ENCODE assay signal across 27 cellular contexts in the genomic region with DNA sequence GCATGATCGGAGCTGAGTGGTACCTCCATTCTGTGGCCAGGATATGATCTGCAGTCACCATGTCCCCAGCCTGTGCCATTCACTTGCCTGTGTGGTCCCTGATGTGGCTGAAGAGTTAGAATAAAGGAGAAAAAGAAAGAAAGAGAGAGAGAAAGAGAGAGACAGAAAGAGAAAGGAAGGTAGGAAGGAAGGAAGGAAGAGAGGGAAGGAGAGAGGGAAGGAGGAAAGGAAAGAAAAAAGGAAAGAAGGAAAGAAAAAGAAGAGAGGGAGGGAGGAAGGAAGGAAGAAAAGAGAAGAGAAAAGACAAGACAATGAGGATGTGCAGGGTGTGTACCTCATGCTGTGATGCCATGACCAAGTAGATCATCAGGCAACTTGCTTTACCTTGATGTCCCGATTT. TPM values are rescaled to one million over a fixed set of nuclear protein-coding genes. Genes with fewer than 3 reads are reported as not detected.
A peak's percentile ranks its signal among the peaks of the same experiment; 100 is the strongest.
DNase-seq lines count a peak whose midpoint lies in the region; ATAC-seq lines count a peak whose summit lies in the region.
"Had no signal": no experiment of that assay in that cellular context is flagged by ENCODE, and none has a peak within 500 bp of the region (broad histone marks: within the 10 kb centered on the region; RNA-seq: fewer than 3 reads in every experiment).

No MANE protein-coding gene starts in this region.

- DNase-seq in T-helper 2 cell treated with Interferon-gamma antibody and Interleukin-4, amounts not matched to agents 5 μg/mL and 100 μg/mL, for 36 hours (ENCODE audit: low spot score): no peak
- no peak for DNase-seq in T-helper 2 cell
- no peak for DNase-seq in CD8-positive, alpha-beta memory T cell
- no peak for DNase-seq in central memory CD8-positive, alpha-beta T cell (ENCODE audit: low spot score in 2 of 2)
- DNase-seq in natural killer cell treated with Interleukin-12 subunit alpha and Interleukin-12 subunit beta and Interleukin-15 and Interleukin-18, amount 100 ng/mL, for 72 hours (ENCODE audit: low spot score): no peak
- no peak for DNase-seq in NAMALWA (ENCODE audit: low spot score)
- DNase-seq in activated effector memory CD4-positive, alpha-beta T cell treated with Interleukin-2 at 50 U/mL for 16 hours: no peak
- no peak for DNase-seq in HUDEP-2 (lab: John Stamatoyannopoulos, UW; ENCODE audit: unreplicated experiment in 76 of 76)
- DNase-seq: 8988T, ACHN, BE2C, DMS153, DND-41, IMR-90, MM.1S, NCI-H1048, NCI-H1694 treated with DMSO at 0.1 percent for 48 hours, NCI-H2081, NCI-H2227 treated with DMSO at 0.1 percent for 48 hours, NCI-H526 treated with DMSO at 0.1 percent for 48 hours, SHP77 had no signal

- POLR2A ChIA-PET in CD8-positive, alpha-beta memory T cell (lab: Charles Lee): no interaction called here

- no peaks in the 10 kb centered on the region for H3K9me3 ChIP-seq in CD8-positive, alpha-beta memory T cell (ENCODE audit: low read length)
- H3K9me3 ChIP-seq: BE2C, HAP-1 had no signal

- H3K36me3 ChIP-seq in CD8-positive, alpha-beta memory T cell (ENCODE audit: insufficient read depth, low read length): peaks cover 4% of the 10 kb centered on the region
- H3K36me3 ChIP-seq: BE2C, HAP-1 had no signal

- H3K27me3 Mint-ChIP-seq in T-helper 2 cell treated with Interferon-gamma antibody and Interleukin-4, amounts not matched to agents 5 μg/mL and 100 μg/mL, for 36 hours (ENCODE audit: low read depth): peaks cover 18% of the 10 kb centered on the region
- H3K27me3 Mint-ChIP-seq in CD8-positive, alpha-beta memory T cell: peaks cover 0 to 3% of the 10 kb centered on the region in 2 donors
- no peaks in the 10 kb centered on the region for H3K27me3 Mint-ChIP-seq in central memory CD8-positive, alpha-beta T cell
- H3K27me3 Mint-ChIP-seq in natural killer cell treated with Interleukin-12 subunit alpha and Interleukin-12 subunit beta and Interleukin-15 and Interleukin-18, amount 100 ng/mL, for 72 hours: no peaks in the 10 kb centered on the region

- no peaks in the 10 kb centered on the region for H3K9me3 Mint-ChIP-seq in T-helper 2 cell treated with Interferon-gamma antibody and Interleukin-4, amounts not matched to agents 5 μg/mL and 100 μg/mL, for 36 hours
- H3K9me3 Mint-ChIP-seq in CD8-positive, alpha-beta memory T cell: no peaks in the 10 kb centered on the region
- no peaks in the 10 kb centered on the region for H3K9me3 Mint-ChIP-seq in central memory CD8-positive, alpha-beta T cell
- H3K9me3 Mint-ChIP-seq in natural killer cell treated with Interleukin-12 subunit alpha and Interleukin-12 subunit beta and Interleukin-15 and Interleukin-18, amount 100 ng/mL, for 72 hours: no peaks in the 10 kb centered on the region
- H3K9me3 Mint-ChIP-seq: GM23338 had no signal

- CTCF ChIA-PET in CD8-positive, alpha-beta memory T cell (lab: Charles Lee): interaction anchor here (1.1 kb wide), 1 partner anchor 203 kb away, joined by 4 read pairs; no protein-coding TSS in a partner anchor

- H3K27ac ChIP-seq in CD8-positive, alpha-beta memory T cell (ENCODE audit: low read depth, low read length): no peak overlapping the region
- H3K27ac ChIP-seq: KMS-11, RWPE1 had no signal

- no peak overlapping the region for H3K4me3 Mint-ChIP-seq in T-helper 2 cell treated with Interferon-gamma antibody and Interleukin-4, amounts not matched to agents 5 μg/mL and 100 μg/mL, for 36 hours
- H3K4me3 Mint-ChIP-seq in CD8-positive, alpha-beta memory T cell: peak overlapping the region in 2 of 7 donors; percentile 1 to 61
- no peak overlapping the region for H3K4me3 Mint-ChIP-seq in central memory CD8-positive, alpha-beta T cell
- peak overlapping the region; percentile 10 for H3K4me3 Mint-ChIP-seq in natural killer cell treated with Interleukin-12 subunit alpha and Interleukin-12 subunit beta and Interleukin-15 and Interleukin-18, amount 100 ng/mL, for 72 hours
- H3K4me3 Mint-ChIP-seq: CD14-positive monocyte, GM23338 had no signal

- ATAC-seq in central memory CD8-positive, alpha-beta T cell (replicated peaks; ENCODE audit: extremely low read depth, poor library complexity, severe bottlenecking): no peak
- ATAC-seq in natural killer cell treated with Interleukin-12 subunit alpha and Interleukin-12 subunit beta and Interleukin-15 and Interleukin-18, amount 100 ng/mL, for 72 hours: no peak
- ATAC-seq: GM23338, Panc1 had no signal

- peak overlapping the region; percentile 49 for H3K27ac Mint-ChIP-seq in T-helper 2 cell treated with Interferon-gamma antibody and Interleukin-4, amounts not matched to agents 5 μg/mL and 100 μg/mL, for 36 hours
- peak overlapping the region; percentile 9 to 94 (median 60) for H3K27ac Mint-ChIP-seq in CD8-positive, alpha-beta memory T cell
- H3K27ac Mint-ChIP-seq in central memory CD8-positive, alpha-beta T cell (ENCODE audit: low read depth): peak overlapping the region; percentile 75
- peak overlapping the region; percentile 43 to 64 for H3K27ac Mint-ChIP-seq in natural killer cell treated with Interleukin-12 subunit alpha and Interleukin-12 subunit beta and Interleukin-15 and Interleukin-18, amount 100 ng/mL, for 72 hours

- peaks cover 37% of the 10 kb centered on the region for H3K36me3 Mint-ChIP-seq in T-helper 2 cell treated with Interferon-gamma antibody and Interleukin-4, amounts not matched to agents 5 μg/mL and 100 μg/mL, for 36 hours (ENCODE audit: low read depth)
- H3K36me3 Mint-ChIP-seq in CD8-positive, alpha-beta memory T cell: peaks cover 3 to 20% (median 20%) of the 10 kb centered on the region in 3 donors
- peaks cover 6% of the 10 kb centered on the region for H3K36me3 Mint-ChIP-seq in central memory CD8-positive, alpha-beta T cell (ENCODE audit: insufficient read depth)
- H3K36me3 Mint-ChIP-seq in natural killer cell treated with Interleukin-12 subunit alpha and Interleukin-12 subunit beta and Interleukin-15 and Interleukin-18, amount 100 ng/mL, for 72 hours: peaks cover 10% of the 10 kb centered on the region

- H3K4me3 ChIP-seq in CD8-positive, alpha-beta memory T cell (ENCODE audit: low read length): no peak overlapping the region
- H3K4me3 ChIP-seq: GM23338, HAP-1 had no signal

- H3K4me1 ChIP-seq in CD8-positive, alpha-beta memory T cell (ENCODE audit: insufficient read depth, low read length): peaks cover 48% of the 10 kb centered on the region
- H3K4me1 ChIP-seq: BE2C, HAP-1 had no signal

- H3K27me3 ChIP-seq in CD8-positive, alpha-beta memory T cell (ENCODE audit: insufficient read depth, low read length, poor library complexity, severe bottlenecking): no peaks in the 10 kb centered on the region
- H3K27me3 ChIP-seq: BE2C had no signal

- peaks cover 64% of the 10 kb centered on the region for H3K4me1 Mint-ChIP-seq in T-helper 2 cell treated with Interferon-gamma antibody and Interleukin-4, amounts not matched to agents 5 μg/mL and 100 μg/mL, for 36 hours (ENCODE audit: low read depth)
- peaks cover 64 to 72% (median 67%) of the 10 kb centered on the region in 3 donors for H3K4me1 Mint-ChIP-seq in CD8-positive, alpha-beta memory T cell
- peaks cover 52% of the 10 kb centered on the region for H3K4me1 Mint-ChIP-seq in central memory CD8-positive, alpha-beta T cell
- peaks cover 46 to 53% of the 10 kb centered on the region in 2 donors for H3K4me1 Mint-ChIP-seq in natural killer cell treated with Interleukin-12 subunit alpha and Interleukin-12 subunit beta and Interleukin-15 and Interleukin-18, amount 100 ng/mL, for 72 hours (ENCODE audit: low read depth in 2 of 2)

RNA-seq across cellular contexts. Expression of gene ARMC2, which starts 22.1 kb away (rescaled TPM):
- total RNA-seq in CD8-positive, alpha-beta memory T cell: 1 to 10 TPM; 6.2 to 6.7 TPM
- 6.1 TPM for polyA plus RNA-seq in CD8-positive, alpha-beta memory T cell
- total RNA-seq in natural killer cell treated with Interleukin-12 subunit alpha and Interleukin-12 subunit beta and Interleukin-15 and Interleukin-18, amount 100 ng/mL, for 72 hours: 1 to 10 TPM in 1 of 2 donors, under 1 TPM in 1; 0.83 to 5.4 TPM
